ENCODE assay signal across 34 cellular contexts in the genomic region with DNA sequence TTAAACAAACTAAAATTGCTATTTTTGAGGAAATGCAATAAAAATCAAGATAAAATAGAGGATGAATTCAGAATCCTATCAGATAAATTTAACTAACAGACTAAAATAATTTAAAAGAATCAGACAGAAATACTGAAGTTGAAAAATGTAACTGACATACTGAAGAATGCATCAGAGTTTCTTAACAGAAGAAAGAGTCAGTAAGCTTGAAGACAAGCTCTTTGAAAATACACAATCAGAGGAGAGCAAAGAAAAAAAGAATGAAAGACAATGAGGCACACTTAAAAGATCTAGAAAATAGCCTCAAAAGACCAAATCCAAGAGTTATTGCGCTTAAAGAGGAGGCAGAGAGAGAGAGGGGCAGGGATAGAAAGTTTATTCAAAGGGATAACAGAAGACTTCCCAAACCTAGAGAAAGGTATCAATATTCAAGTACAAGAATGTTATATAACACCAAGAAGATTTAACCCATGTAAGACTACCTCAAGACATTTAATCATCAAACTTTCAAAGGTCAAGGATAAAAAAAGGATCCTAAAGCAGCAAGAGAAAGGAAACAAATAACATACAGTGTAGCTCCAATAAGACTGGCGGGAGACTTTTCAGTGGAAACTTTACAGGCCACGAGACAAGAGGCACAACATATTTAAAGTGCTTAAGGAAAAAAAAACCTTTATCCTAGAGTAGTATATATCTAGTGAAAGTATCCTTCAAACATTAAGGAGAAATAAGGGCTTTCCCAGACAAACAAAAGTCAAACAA. TPM values are rescaled to one million over a fixed set of nuclear protein-coding genes. Genes with fewer than 3 reads are reported as not detected.
A peak's percentile ranks its signal among the peaks of the same experiment; 100 is the strongest.
DNase-seq lines count a peak whose midpoint lies in the region; ATAC-seq, FAIRE-seq and TF ChIP-seq lines count a peak whose summit lies in the region.
"Had no signal": no experiment of that assay in that cellular context is flagged by ENCODE, and none has a peak within 500 bp of the region (broad histone marks: within the 10 kb centered on the region; RNA-seq: fewer than 3 reads in every experiment).

No MANE protein-coding gene starts in this region.

- TF ChIP-seq POLR2A in HepG2 (IDR thresholded peaks at IDR 0.05; ENCODE audit: insufficient read depth in 1 of 2, low read depth in 2 of 2, low read length in 2 of 2), result no peak
- TF ChIP-seq POLR2A in right lobe of liver (IDR thresholded peaks at IDR 0.05), result no peak

- TF ChIP-seq CTCF in HepG2 (CRISPR knock-in tag; IDR thresholded peaks at IDR 0.05), result no peak
- TF ChIP-seq CTCF in right lobe of liver (IDR thresholded peaks at IDR 0.05), result no peak
- no peak for TF ChIP-seq CTCF in HEK293 (tag by site-specific recombination; IDR thresholded peaks at IDR 0.05)

- CTCF ChIA-PET in HepG2 (lab: Yijun Ruan, JAX; ENCODE audit: low intra/inter-chr PET ratio, low total read pairs), result no interaction called here
- CTCF ChIA-PET in HEK293 (lab: Yijun Ruan, JAX), result no interaction called here

- H3K36me3 ChIP-seq in HepG2 (replicated peaks in 1 of 2; ENCODE audit: control insufficient read depth in 1 of 2, insufficient read depth in 2 of 2, low read length in 2 of 2) (peaks cover 0 to 4% of the 10 kb centered on the region in 2 experiments; a peak in 1 of 5 replicates), right lobe of liver (no peaks in the 10 kb centered on the region), HEK293 (ENCODE audit: control insufficient read depth in 2 of 2, insufficient read depth in 1 of 2, low read length in 2 of 2) (no peaks in the 10 kb centered on the region)
- H3K36me3 ChIP-seq: BE2C, BLaER1 had no signal

- no peak overlapping the region for H3K4me3 Mint-ChIP-seq in activated naive CD8-positive, alpha-beta T cell treated with anti-CD3 and anti-CD28 coated beads, Interleukin-2, amount 50 U/mL, for 24 hours
- no peak overlapping the region for H3K4me3 Mint-ChIP-seq in activated naive CD8-positive, alpha-beta T cell treated with anti-CD3 and anti-CD28 coated beads for 36 hours
- H3K4me3 Mint-ChIP-seq: B cell; CD14-positive monocyte; CD4-positive, alpha-beta memory T cell; CD4-positive, alpha-beta T cell; CD8-positive, alpha-beta memory T cell; CD8-positive, alpha-beta T cell had no signal

- peaks cover 33% of the 10 kb centered on the region for H3K36me3 Mint-ChIP-seq in activated naive CD8-positive, alpha-beta T cell treated with anti-CD3 and anti-CD28 coated beads, Interleukin-2, amount 50 U/mL, for 24 hours (ENCODE audit: low read depth)
- H3K36me3 Mint-ChIP-seq in activated naive CD8-positive, alpha-beta T cell treated with anti-CD3 and anti-CD28 coated beads for 36 hours, result peaks cover 50% of the 10 kb centered on the region

- POLR2A ChIA-PET in HepG2 (lab: Yijun Ruan, JAX), result no interaction called here
- POLR2A ChIA-PET in HEK293 (lab: Yijun Ruan, JAX), result no interaction called here

- H3K27me3 ChIP-seq in HepG2 (ENCODE audit: control insufficient read depth in 1 of 2, insufficient read depth in 2 of 2, low read length in 2 of 2) (no peaks in the 10 kb centered on the region), right lobe of liver (no peaks in the 10 kb centered on the region)
- H3K27me3 ChIP-seq: BE2C; BLaER1; BLaER1 treated with 17β-estradiol and CSF1 and Interleukin-3, amounts not matched to agents 10 nM and 100 nM had no signal

- TF ChIP-seq EP300 in HepG2 (IDR thresholded peaks at IDR 0.05; ENCODE audit: low read depth in 2 of 2, low read length in 2 of 2) (no peak), HepG2 (CRISPR knock-in tag; IDR thresholded peaks at IDR 0.05; ENCODE audit: borderline replicate concordance) (no peak)

- no peaks in the 10 kb centered on the region for H3K4me1 Mint-ChIP-seq in activated naive CD8-positive, alpha-beta T cell treated with anti-CD3 and anti-CD28 coated beads, Interleukin-2, amount 50 U/mL, for 24 hours
- peaks cover 11% of the 10 kb centered on the region for H3K4me1 Mint-ChIP-seq in activated naive CD8-positive, alpha-beta T cell treated with anti-CD3 and anti-CD28 coated beads for 36 hours
- H3K4me1 Mint-ChIP-seq: CD4-positive, alpha-beta memory T cell had no signal

- no peak for FAIRE-seq in HepG2 (lab: Jason Lieb, UNC)
- FAIRE-seq: A549, D721Med had no signal

- H3K4me1 ChIP-seq in HepG2 (ENCODE audit: insufficient read depth, low read length) (no peaks in the 10 kb centered on the region), right lobe of liver (no peaks in the 10 kb centered on the region), HEK293 (ENCODE audit: control insufficient read depth, insufficient read depth, low read length) (no peaks in the 10 kb centered on the region)
- H3K4me1 ChIP-seq: A549, BE2C, BLaER1, Caco-2 had no signal

- DNase-seq in activated naive CD8-positive, alpha-beta T cell treated with anti-CD3 and anti-CD28 coated beads, Interleukin-2, amount 50 U/mL, for 24 hours, result no peak
- no peak for DNase-seq in activated naive CD8-positive, alpha-beta T cell treated with anti-CD3 and anti-CD28 coated beads for 36 hours
- DNase-seq in HepG2 (ENCODE audit: low spot score) (no peak), right lobe of liver (no peak), NCI-H187 (lab: John Stamatoyannopoulos, UW) (no peak)
- DNase-seq: 8988T; ACHN; AML-193; BE2C; C1 segment of cervical spinal cord; Caco-2; Calu3; CD4-positive, alpha-beta memory T cell; CD4-positive, alpha-beta T cell; CD4-positive, CD25-positive, alpha-beta regulatory T cell; CD8-positive, alpha-beta memory T cell; CD8-positive, alpha-beta T cell; COR-L47; DMS 273 treated with DMSO at 0.1 percent for 48 hours; DMS153; DMS53; DMS79; DMS79 treated with DMSO at 0.1 percent for 48 hours; DND-41; EL had no signal

- peaks cover 39% of the 10 kb centered on the region for H3K79me2 ChIP-seq in HepG2 (ENCODE audit: insufficient read depth, low read length)

- peak overlapping the region; percentile 32 for H3K27ac Mint-ChIP-seq in activated naive CD8-positive, alpha-beta T cell treated with anti-CD3 and anti-CD28 coated beads, Interleukin-2, amount 50 U/mL, for 24 hours
- no peak overlapping the region for H3K27ac Mint-ChIP-seq in activated naive CD8-positive, alpha-beta T cell treated with anti-CD3 and anti-CD28 coated beads for 36 hours
- H3K27ac Mint-ChIP-seq: B cell; CD14-positive monocyte; CD4-positive, alpha-beta T cell; CD4-positive, CD25-positive, alpha-beta regulatory T cell; CD8-positive, alpha-beta T cell had no signal

- H3K27ac ChIP-seq in HepG2 (ENCODE audit: extremely low read length, insufficient read depth, low read length) (no peak overlapping the region), right lobe of liver (no peak overlapping the region), HEK293 (ENCODE audit: extremely low read depth, low read depth, low read length) (no peak overlapping the region)
- H3K27ac ChIP-seq: 22Rv1; A549; BLaER1; BLaER1 treated with 17β-estradiol and CSF1 and Interleukin-3, amounts not matched to agents 10 nM and 100 nM; C4-2B had no signal

- in situ Hi-C loops in HepG2 (cut with HindIII; ENCODE audit: extremely low pct_ligation_motif_present, low pct_unique_long_range_greater_than_20kb), result no loop called here

- no peak overlapping the region for H2AFZ ChIP-seq in HepG2 (ENCODE audit: low read length)

- no peak overlapping the region for H3K4me2 ChIP-seq in HepG2 (ENCODE audit: low read depth, low read length)
- H3K4me2 ChIP-seq: A549; BLaER1; BLaER1 treated with 17β-estradiol and CSF1 and Interleukin-3, amounts not matched to agents 10 nM and 100 nM had no signal

- intact Hi-C loops in HepG2 (cut with micrococcal nuclease; ENCODE audit: unreplicated experiment), result no loop called here
- intact Hi-C loops in right lobe of liver (cut with DNase I), result no loop called here

- BruUV-seq in HepG2 (replicated peaks; lab: Mats Ljungman, UMichigan), result no TSS peak

- WGBS in HepG2 (ENCODE audit: low lambda C conversion rate), result 97% methylated on average over 3 of the region's 3 CpGs
- WGBS in right lobe of liver (ENCODE audit: insufficient coverage, low coverage, low lambda C conversion rate, missing lambda C conversion rate), result 92% methylated on average over 2 of the region's 3 CpGs

- no peak for ATAC-seq in activated naive CD8-positive, alpha-beta T cell treated with anti-CD3 and anti-CD28 coated beads, Interleukin-2, amount 50 U/mL, for 24 hours
- no peak for ATAC-seq in HepG2
- no peak for ATAC-seq in right lobe of liver
- ATAC-seq: A549; CD8-positive, alpha-beta T cell had no signal

- H4K20me1 ChIP-seq in HepG2 (ENCODE audit: insufficient read depth, low read length), result 0 out of 2 replicates have a peak, but pooled peaks cover 4% of the 10 kb centered on the region
- H4K20me1 ChIP-seq: BLaER1 had no signal

- no peak overlapping the region for H3K4me3 ChIP-seq in HepG2 (replicated peaks in 1 of 3; ENCODE audit: insufficient read depth in 1 of 3, low read depth in 2 of 3, low read length in 3 of 3)
- no peak overlapping the region for H3K4me3 ChIP-seq in right lobe of liver
- no peak overlapping the region for H3K4me3 ChIP-seq in HEK293 (ENCODE audit: low read depth, low read length)
- H3K4me3 ChIP-seq: A549; BLaER1; BLaER1 treated with 17β-estradiol and CSF1 and Interleukin-3, amounts not matched to agents 10 nM and 100 nM had no signal

- peaks cover 45% of the 10 kb centered on the region for H3K9me3 Mint-ChIP-seq in activated naive CD8-positive, alpha-beta T cell treated with anti-CD3 and anti-CD28 coated beads, Interleukin-2, amount 50 U/mL, for 24 hours
- H3K9me3 Mint-ChIP-seq in activated naive CD8-positive, alpha-beta T cell treated with anti-CD3 and anti-CD28 coated beads for 36 hours, result peaks cover 41% of the 10 kb centered on the region

- no peak overlapping the region for H3K9ac ChIP-seq in HepG2 (ENCODE audit: insufficient read depth, low read depth, low read length)
- H3K9ac ChIP-seq: BLaER1; BLaER1 treated with 17β-estradiol and CSF1 and Interleukin-3, amounts not matched to agents 10 nM and 100 nM had no signal

- no peaks in the 10 kb centered on the region for H3K27me3 Mint-ChIP-seq in activated naive CD8-positive, alpha-beta T cell treated with anti-CD3 and anti-CD28 coated beads, Interleukin-2, amount 50 U/mL, for 24 hours
- no peaks in the 10 kb centered on the region for H3K27me3 Mint-ChIP-seq in activated naive CD8-positive, alpha-beta T cell treated with anti-CD3 and anti-CD28 coated beads for 36 hours
- H3K27me3 Mint-ChIP-seq: B cell; CD4-positive, alpha-beta T cell; CD8-positive, alpha-beta memory T cell had no signal

- H3K9me3 ChIP-seq in HepG2 (ENCODE audit: low read length) (peaks cover 30% of the 10 kb centered on the region), right lobe of liver (peaks cover 0 to 9% (median 4%) of the 10 kb centered on the region in 4 donors), HEK293 (ENCODE audit: control insufficient read depth, insufficient read depth, low read depth, low read length) (no peaks in the 10 kb centered on the region)
- H3K9me3 ChIP-seq: BE2C had no signal

- no peak for TF ChIP-seq RAD21 in HepG2 (CRISPR knock-in tag; IDR thresholded peaks at IDR 0.05)

RNA-seq across cellular contexts. Expression of a gene that starts 24.7 kb away (rescaled TPM):
- 10 to 100 TPM; 33.2 to 33.5 TPM for total RNA-seq in activated naive CD8-positive, alpha-beta T cell treated with anti-CD3 and anti-CD28 coated beads for 36 hours
- 6.0 and 12.5 TPM in 2 replicates for total RNA-seq in HepG2 (2016; rRNA removed; fragmentation: Illumina TruSeq; extraction: Trizol)
- 17.0 and 22.1 TPM in 2 replicates for total RNA-seq in HepG2 (2016; cell fraction: cytosol; rRNA removed; fragmentation: Illumina TruSeq; extraction: Trizol; ENCODE audit: low read depth)
- total RNA-seq in HepG2 (2016; cell fraction: insoluble cytoplasmic fraction; rRNA removed; fragmentation: Illumina TruSeq; extraction: Trizol), result 6.4 and 9.4 TPM in 2 replicates
- total RNA-seq in HepG2 (2016; cell fraction: membrane; rRNA removed; fragmentation: Illumina TruSeq; extraction: Trizol), result 10.5 and 10.6 TPM in 2 replicates
- 16.8 and 18.4 TPM in 2 replicates for total RNA-seq in HepG2 (2016; cell fraction: nucleus; rRNA removed; fragmentation: Illumina TruSeq; extraction: Trizol)
- 6.6 and 6.8 TPM in 2 replicates for polyA plus RNA-seq in HepG2 (2011; rRNA removed)
- 3.1 and 3.9 TPM in 2 replicates for polyA plus RNA-seq in HepG2 (2011; cell fraction: cytosol; rRNA removed)
- polyA plus RNA-seq in HepG2 (2011; cell fraction: nucleus; rRNA removed), result 8.4 and 11.3 TPM in 2 replicates
- polyA plus RNA-seq in HepG2 (2012), result 7.0 and 8.8 TPM in 2 replicates
- 0.48 and 0.61 TPM in 2 replicates for polyA plus RNA-seq in HepG2 (2016; cell fraction: cytosol; fragmentation: Illumina TruSeq; extraction: Trizol; ENCODE audit: low read depth)
- polyA plus RNA-seq in HepG2 (2016; cell fraction: insoluble cytoplasmic fraction; fragmentation: Illumina TruSeq; extraction: Trizol; ENCODE audit: low read depth), result 3.3 and 4.2 TPM in 2 replicates
- 0.41 and 0.84 TPM in 2 replicates for polyA plus RNA-seq in HepG2 (2016; cell fraction: membrane; fragmentation: Illumina TruSeq; extraction: Trizol; ENCODE audit: low read depth)
- 16.4 and 16.7 TPM in 2 replicates for polyA plus RNA-seq in HepG2 (2016; cell fraction: nucleus; fragmentation: Illumina TruSeq; extraction: Trizol; ENCODE audit: insufficient read depth, low read depth)
- polyA minus RNA-seq in HepG2 (2011; rRNA and poly(A)+ RNA removed; ENCODE audit: low replicate concordance), result 13.7 and 19.8 TPM in 2 replicates
- polyA minus RNA-seq in HepG2 (2011; cell fraction: cytosol; rRNA and poly(A)+ RNA removed), result 10.9 and 16.0 TPM in 2 replicates
- 35.5 and 39.5 TPM in 2 replicates for polyA minus RNA-seq in HepG2 (2011; cell fraction: nucleus; rRNA and poly(A)+ RNA removed)
- total RNA-seq in right lobe of liver, result 10 to 100 TPM in 3 of 6 experiments, 1 to 10 TPM in 3; 5.9 to 18.4 (median 10.1) TPM

RNA-seq across cellular contexts. Expression of a gene that starts 25.5 kb away (rescaled TPM):
- 10 to 100 TPM; 41.2 to 47.1 TPM for total RNA-seq in activated naive CD8-positive, alpha-beta T cell treated with anti-CD3 and anti-CD28 coated beads for 36 hours
- 28.0 and 39.7 TPM in 2 replicates for total RNA-seq in HepG2 (2016; rRNA removed; fragmentation: Illumina TruSeq; extraction: Trizol)
- 3.7 and 5.0 TPM in 2 replicates for total RNA-seq in HepG2 (2016; cell fraction: cytosol; rRNA removed; fragmentation: Illumina TruSeq; extraction: Trizol; ENCODE audit: low read depth)
- total RNA-seq in HepG2 (2016; cell fraction: insoluble cytoplasmic fraction; rRNA removed; fragmentation: Illumina TruSeq; extraction: Trizol), result 28.9 and 36.4 TPM in 2 replicates
- total RNA-seq in HepG2 (2016; cell fraction: membrane; rRNA removed; fragmentation: Illumina TruSeq; extraction: Trizol), result 10.3 and 10.6 TPM in 2 replicates
- 20.2 and 31.6 TPM in 2 replicates for total RNA-seq in HepG2 (2016; cell fraction: nucleus; rRNA removed; fragmentation: Illumina TruSeq; extraction: Trizol)
- polyA plus RNA-seq in HepG2 (2011; rRNA removed), result 27.4 and 35.2 TPM in 2 replicates
- 21.0 and 23.7 TPM in 2 replicates for polyA plus RNA-seq in HepG2 (2011; cell fraction: cytosol; rRNA removed)
- 23.0 and 26.1 TPM in 2 replicates for polyA plus RNA-seq in HepG2 (2011; cell fraction: nucleus; rRNA removed)
- 17.5 and 20.8 TPM in 2 replicates for polyA plus RNA-seq in HepG2 (2012)
- 1.5 and 1.9 TPM in 2 replicates for polyA plus RNA-seq in HepG2 (2016; cell fraction: cytosol; fragmentation: Illumina TruSeq; extraction: Trizol; ENCODE audit: low read depth)
- 35.6 and 37.6 TPM in 2 replicates for polyA plus RNA-seq in HepG2 (2016; cell fraction: insoluble cytoplasmic fraction; fragmentation: Illumina TruSeq; extraction: Trizol; ENCODE audit: low read depth)
- polyA plus RNA-seq in HepG2 (2016; cell fraction: membrane; fragmentation: Illumina TruSeq; extraction: Trizol; ENCODE audit: low read depth), result 5.9 and 6.7 TPM in 2 replicates
- 29.4 and 36.9 TPM in 2 replicates for polyA plus RNA-seq in HepG2 (2016; cell fraction: nucleus; fragmentation: Illumina TruSeq; extraction: Trizol; ENCODE audit: insufficient read depth, low read depth)
- 36.6 and 54.0 TPM in 2 replicates for polyA minus RNA-seq in HepG2 (2011; rRNA and poly(A)+ RNA removed; ENCODE audit: low replicate concordance)
- 36.0 and 37.3 TPM in 2 replicates for polyA minus RNA-seq in HepG2 (2011; cell fraction: cytosol; rRNA and poly(A)+ RNA removed)
- 38.5 and 47.0 TPM in 2 replicates for polyA minus RNA-seq in HepG2 (2011; cell fraction: nucleus; rRNA and poly(A)+ RNA removed)
- total RNA-seq in right lobe of liver, result 10 to 100 TPM; 14.6 to 21.1 (median 19.5) TPM
